ENCODE assay signal across 8 cellular contexts in genomic region chr12:56299853-56300643, GRCh38. TPM values are rescaled to one million over a fixed set of nuclear protein-coding genes. Genes with fewer than 3 reads are reported as not detected.
DNase-seq lines count a peak whose midpoint lies in the region; TF ChIP-seq lines count a peak whose summit lies in the region.

Gene CS, minus strand, starts transcription at chr12:56300330. Its CDS starts 129 bp downstream, at chr12:56300201.

- H3K4me3 ChIP-seq in effector memory CD4-positive, alpha-beta T cell (ENCODE audit: insufficient read depth, low read depth, low read length, poor library complexity, severe bottlenecking): peak within 1 kb of the TSS; percentile 79

- no peak for TF ChIP-seq CTCF in GM20000 (IDR thresholded peaks at IDR 0.05; ENCODE audit: extremely low read depth, missing control alignments)

- peak within 1 kb of the TSS; percentile 94 for H3K27ac ChIP-seq in effector memory CD4-positive, alpha-beta T cell (ENCODE audit: insufficient read depth, low read length, poor library complexity, severe bottlenecking)

- no peaks in the 10 kb centered on the region for H3K36me3 ChIP-seq in effector memory CD4-positive, alpha-beta T cell (ENCODE audit: control insufficient read depth, insufficient read depth, low read length)

- DNase-seq in CMK (ENCODE audit: low read depth): peak; percentile 92
- peak; percentile 96 for DNase-seq in GM20000 (ENCODE audit: low spot score)
- peak; percentile 98 for DNase-seq in HT-29 (ENCODE audit: low spot score)
- DNase-seq in NOMO-1 (lab: John Stamatoyannopoulos, UW; ENCODE audit: unreplicated experiment in 2 of 2): peak; percentile 98
- DNase-seq in effector memory CD4-positive, alpha-beta T cell: peak; percentile 97 to 99 (median 98)
- peak; percentile 99 for DNase-seq in medulla oblongata (ENCODE audit: extremely low spot score)
- DNase-seq in stimulated activated CD8-positive, alpha-beta memory T cell treated with anti-CD3 and anti-CD28 coated beads, Interleukin-12 subunit alpha, Interleukin-12 subunit beta, amount 100 ng/mL, for 1 hour (ENCODE audit: low read depth): peak; percentile 98

- H3K4me1 ChIP-seq in effector memory CD4-positive, alpha-beta T cell (ENCODE audit: control insufficient read depth, insufficient read depth, low read length, poor library complexity, severe bottlenecking): peaks cover 32% of the 10 kb centered on the region

- H3K27me3 ChIP-seq in effector memory CD4-positive, alpha-beta T cell (replicated peaks; ENCODE audit: control insufficient read depth, insufficient read depth, low read length, poor library complexity, severe bottlenecking): no peaks in the 10 kb centered on the region

- CTCF ChIA-PET in activated CD8-positive, alpha-beta memory T cell treated with anti-CD3 and anti-CD28 coated beads for 36 hours (lab: Charles Lee): interaction anchor here (0.6 to 1.7 kb wide), 6 partner anchors 9 to 285 kb away, joined by 3 to 4 read pairs (median 4); partner anchors contain the start of gene TIMELESS

- H3K9me3 ChIP-seq in effector memory CD4-positive, alpha-beta T cell (ENCODE audit: control insufficient read depth, low read length): no peaks in the 10 kb centered on the region

- POLR2A ChIA-PET in activated CD8-positive, alpha-beta memory T cell treated with anti-CD3 and anti-CD28 coated beads for 36 hours (lab: Charles Lee): interaction anchor here (1.0 to 1.7 kb wide), 7 partner anchors 9 to 183 kb away, joined by 3 to 6 read pairs (median 5); partner anchors contain the start of genes CNPY2, IL23A, PAN2 and RPL41

RNA-seq across cellular contexts. Expression of gene CS, which starts in this region (rescaled TPM):
- total RNA-seq in HT-29 (2014; rRNA removed; shearing (Covaris generic)): 139 and 154 TPM in 2 replicates
- total RNA-seq in activated CD8-positive, alpha-beta memory T cell treated with anti-CD3 and anti-CD28 coated beads for 36 hours: 100 to 1,000 TPM; 275 to 283 TPM

Comparison
In these comparisons a context has a peak if more than half of its experiments do, and no peak if none do; other contexts are left out.
1. Peak in every context shown above with its lines: DNase-seq, H3K4me3 ChIP-seq and H3K27ac ChIP-seq.